In genomic region chr5:134638760-134639201, GRCh38 we compare ENCODE assay signal across 1 cellular context.
TF ChIP-seq lines count a peak whose summit lies in the region.

No MANE protein-coding gene starts in this region.

TF ChIP-seq in HepG2, 621 proteins besides CTCF, POLR2A, EP300 and RAD21 (continued from another document):
- TF ChIP-seq HOMEZ (CRISPR knock-in tag; IDR thresholded peaks at IDR 0.05; ENCODE audit: low read depth) (peak; percentile 82), REST (IDR thresholded peaks at IDR 0.05; ENCODE audit: borderline replicate concordance in 1 of 2, low read depth in 1 of 2, low read length in 2 of 2) (peak in 1 of 2 experiments; percentile 46; a peak in 1 of 4 replicates), ATF7-NPFF (CRISPR knock-in tag; IDR thresholded peaks at IDR 0.05; ENCODE audit: low read depth) (0 out of 2 replicates have a peak, but pooled peaks have one; percentile 13), ZNF264 (CRISPR knock-in tag; IDR thresholded peaks at IDR 0.05) (peak; percentile 89), CREB1 (IDR thresholded peaks at IDR 0.05) (no peak), CREB1 (CRISPR knock-in tag; IDR thresholded peaks at IDR 0.05) (peak; percentile 60; the same call in 1 of the 2 replicates), ZFX (CRISPR knock-in tag; IDR thresholded peaks at IDR 0.05; ENCODE audit: low read depth) (peak; percentile 53; the same call in 1 of the 2 replicates), ZNF484 (CRISPR knock-in tag; IDR thresholded peaks at IDR 0.05; ENCODE audit: borderline replicate concordance, low read depth) (no peak), ZNF276 (CRISPR knock-in tag; IDR thresholded peaks at IDR 0.05; ENCODE audit: low read depth) (no peak), TBX3 (IDR thresholded peaks at IDR 0.05; ENCODE audit: borderline replicate concordance) (peak; percentile 33; the same call in 1 of the 2 replicates), ZBTB40 (IDR thresholded peaks at IDR 0.05) (no peak), ZBTB40 (CRISPR knock-in tag; IDR thresholded peaks at IDR 0.05) (no peak), SIX1 (CRISPR knock-in tag; IDR thresholded peaks at IDR 0.05; ENCODE audit: borderline replicate concordance) (peak; percentile 73; the same call in 1 of the 2 replicates), MEIS1 (CRISPR knock-in tag; IDR thresholded peaks at IDR 0.05; ENCODE audit: borderline replicate concordance) (peak; percentile 86), GLMP (CRISPR knock-in tag; IDR thresholded peaks at IDR 0.05; ENCODE audit: borderline replicate concordance) (no peak), ZNF775 (CRISPR knock-in tag; IDR thresholded peaks at IDR 0.05; ENCODE audit: borderline replicate concordance) (no peak), HDAC1 (CRISPR knock-in tag; IDR thresholded peaks at IDR 0.05) (peak; percentile 71), HNF1A (IDR thresholded peaks at IDR 0.05; ENCODE audit: low read depth) (0 out of 2 replicates have a peak, but pooled peaks have one; percentile 18), HNF1A (CRISPR knock-in tag; IDR thresholded peaks at IDR 0.05; ENCODE audit: borderline replicate concordance) (peak; percentile 57; the same call in 1 of the 2 replicates), FOXA1 (IDR thresholded peaks at IDR 0.05) (no peak), FOXA1 (CRISPR knock-in tag; IDR thresholded peaks at IDR 0.05) (peak; percentile 49), ZXDC (CRISPR knock-in tag; IDR thresholded peaks at IDR 0.05) (0 out of 2 replicates have a peak, but pooled peaks have one; percentile 59), PCBP1 (IDR thresholded peaks at IDR 0.05; ENCODE audit: borderline replicate concordance, low read depth, low read length) (no peak), PITX1 (CRISPR knock-in tag; IDR thresholded peaks at IDR 0.05) (peak; percentile 86; the same call in 1 of the 2 replicates)
